In genomic region chr14:50311974-50312733, GRCh38 we compare ENCODE assay signal across 1 cellular context.
TF ChIP-seq lines count a peak whose summit lies in the region.

Gene DMAC2L, plus strand, starts transcription at chr14:50312324. Its CDS starts 9,164 bp downstream, at chr14:50321488.
Gene L2HGDH, minus strand, starts transcription at chr14:50312229. Its CDS starts 79 bp downstream, at chr14:50312150.

TF ChIP-seq in HepG2, 621 proteins besides CTCF, POLR2A, EP300 and RAD21 (continued from another document and continues in another):
- TF ChIP-seq ETV6 (CRISPR knock-in tag; conservative IDR thresholded peaks at IDR 0.05) (peak; percentile 15; the same call in 1 of the 2 replicates), KLF13 (CRISPR knock-in tag; IDR thresholded peaks at IDR 0.05) (no peak; the same call in 1 of the 2 replicates), MAF1 (CRISPR knock-in tag; IDR thresholded peaks at IDR 0.05; ENCODE audit: borderline replicate concordance) (0 out of 2 replicates have a peak, but pooled peaks have one; percentile 53), TBL1XR1 (IDR thresholded peaks at IDR 0.05; ENCODE audit: borderline replicate concordance, low read length, partially characterized antibody) (no peak), PLSCR1 (CRISPR knock-in tag; IDR thresholded peaks at IDR 0.05; ENCODE audit: borderline replicate concordance) (peak; percentile 53; the same call in 1 of the 2 replicates), ZSCAN20 (CRISPR knock-in tag; IDR thresholded peaks at IDR 0.05; ENCODE audit: borderline replicate concordance) (no peak; the same call in 1 of the 2 replicates), CCDC6 (CRISPR knock-in tag; IDR thresholded peaks at IDR 0.05) (peak; percentile 72; the same call in 1 of the 2 replicates), ZFP41 (CRISPR knock-in tag; IDR thresholded peaks at IDR 0.05; ENCODE audit: borderline replicate concordance) (peak; percentile 93; the same call in 1 of the 2 replicates), TRAFD1 (CRISPR knock-in tag; IDR thresholded peaks at IDR 0.05; ENCODE audit: borderline replicate concordance) (no peak), ZFYVE20 (CRISPR knock-in tag; IDR thresholded peaks at IDR 0.05; ENCODE audit: borderline replicate concordance, low read depth) (no peak), ZNF598 (CRISPR knock-in tag; IDR thresholded peaks at IDR 0.05; ENCODE audit: borderline replicate concordance) (peak; percentile 94), PRDM10 (CRISPR knock-in tag; IDR thresholded peaks at IDR 0.05; ENCODE audit: low read depth) (no peak), SRY (CRISPR knock-in tag; IDR thresholded peaks at IDR 0.05) (peak; percentile 93), GPN1 (CRISPR knock-in tag; IDR thresholded peaks at IDR 0.05; ENCODE audit: borderline replicate concordance) (no peak), ZNF512B (CRISPR knock-in tag; IDR thresholded peaks at IDR 0.05; ENCODE audit: borderline replicate concordance) (no peak), BHLHE40 (IDR thresholded peaks at IDR 0.05; ENCODE audit: low read length) (no peak), SP5 (CRISPR knock-in tag; IDR thresholded peaks at IDR 0.05; ENCODE audit: borderline replicate concordance, low read depth) (peak; percentile 38; the same call in 1 of the 2 replicates), BCL3 (CRISPR knock-in tag; IDR thresholded peaks at IDR 0.05) (peak; percentile 95), HDAC1 (CRISPR knock-in tag; IDR thresholded peaks at IDR 0.05) (peak; percentile 85), MEIS2 (CRISPR knock-in tag; IDR thresholded peaks at IDR 0.05) (no peak), ZNF749 (CRISPR knock-in tag; IDR thresholded peaks at IDR 0.05; ENCODE audit: borderline replicate concordance) (peak; percentile 96), EHMT2 (IDR thresholded peaks at IDR 0.05; ENCODE audit: borderline replicate concordance, low read depth, low read length) (no peak), PPARG (CRISPR knock-in tag; conservative IDR thresholded peaks at IDR 0.05) (no peak), GLMP (CRISPR knock-in tag; IDR thresholded peaks at IDR 0.05; ENCODE audit: borderline replicate concordance) (peak; percentile 73; the same call in 1 of the 2 replicates), ZBTB14 (CRISPR knock-in tag; IDR thresholded peaks at IDR 0.05) (no peak), ZNF431 (CRISPR knock-in tag; IDR thresholded peaks at IDR 0.05; ENCODE audit: borderline replicate concordance, low read depth) (0 out of 2 replicates have a peak, but pooled peaks have one; percentile 29), LCORL (IDR thresholded peaks at IDR 0.05) (no peak), LCORL (CRISPR knock-in tag; IDR thresholded peaks at IDR 0.05) (peak; percentile 90), FOXP1 (IDR thresholded peaks at IDR 0.05) (no peak), FOXP1 (CRISPR knock-in tag; IDR thresholded peaks at IDR 0.05) (no peak; the same call in 1 of the 2 replicates), ZNF780A (CRISPR knock-in tag; IDR thresholded peaks at IDR 0.05) (no peak), RBFOX2 (IDR thresholded peaks at IDR 0.05; ENCODE audit: low read depth, low read length) (peak; percentile 98), ZNF143 (CRISPR knock-in tag; IDR thresholded peaks at IDR 0.05) (no peak), ZNF616 (CRISPR knock-in tag; IDR thresholded peaks at IDR 0.05; ENCODE audit: low read depth) (0 out of 2 replicates have a peak, but pooled peaks have one; percentile 4), NFKBIZ (CRISPR knock-in tag; IDR thresholded peaks at IDR 0.05) (0 out of 2 replicates have a peak, but pooled peaks have one; percentile 12), ZNF580 (CRISPR knock-in tag; IDR thresholded peaks at IDR 0.05; ENCODE audit: borderline replicate concordance, low read depth) (peak; percentile 35; the same call in 1 of the 2 replicates), BATF2 (CRISPR knock-in tag; IDR thresholded peaks at IDR 0.05) (no peak; the same call in none of the 2 replicates), PHF21A (CRISPR knock-in tag; IDR thresholded peaks at IDR 0.05) (peak; percentile 88), HNF1A (IDR thresholded peaks at IDR 0.05; ENCODE audit: low read depth) (no peak), HNF1A (CRISPR knock-in tag; IDR thresholded peaks at IDR 0.05; ENCODE audit: borderline replicate concordance) (peak; percentile 73; the same call in 1 of the 2 replicates), ZNF768 (CRISPR knock-in tag; IDR thresholded peaks at IDR 0.05) (peak; percentile 46), ZFP90 (CRISPR knock-in tag; IDR thresholded peaks at IDR 0.05; ENCODE audit: borderline replicate concordance) (no peak; the same call in 1 of the 2 replicates), SALL1 (CRISPR knock-in tag; IDR thresholded peaks at IDR 0.05) (peak; percentile 84)
